In genomic region chr6:33420493-33421343, GRCh38 we compare ENCODE assay signal across 1 cellular context.
TF ChIP-seq lines count a peak whose summit lies in the region.

No MANE protein-coding gene starts in this region.

TF ChIP-seq in K562, 482 proteins besides CTCF, POLR2A, EP300 and RAD21 (continues in another document):
- no peak for TF ChIP-seq PREB (CRISPR knock-in tag; IDR thresholded peaks at IDR 0.05)
- no peak for TF ChIP-seq HEY1 (CRISPR knock-in tag; IDR thresholded peaks at IDR 0.05; ENCODE audit: borderline replicate concordance)
- TF ChIP-seq ZNF408 (CRISPR knock-in tag; IDR thresholded peaks at IDR 0.05; ENCODE audit: low read depth) = no peak
- TF ChIP-seq MBD2 (IDR thresholded peaks at IDR 0.05; ENCODE audit: borderline replicate concordance, low read depth) = no peak; the same call in 1 of the 2 replicates
- no peak for TF ChIP-seq ZNF586 (CRISPR knock-in tag; conservative IDR thresholded peaks at IDR 0.05)
- TF ChIP-seq HCFC1 (IDR thresholded peaks at IDR 0.05; ENCODE audit: low read depth, low read length) = peak; percentile 74
- no peak for TF ChIP-seq LARP7 (IDR thresholded peaks at IDR 0.05)
- TF ChIP-seq TGIF2 (CRISPR knock-in tag; IDR thresholded peaks at IDR 0.05) = no peak
- TF ChIP-seq MTA1 (IDR thresholded peaks at IDR 0.05; ENCODE audit: borderline replicate concordance) = peak; percentile 72
- no peak for TF ChIP-seq THAP7 (CRISPR knock-in tag; IDR thresholded peaks at IDR 0.05)
- no peak for TF ChIP-seq FOS (IDR thresholded peaks at IDR 0.05; ENCODE audit: extremely low read depth, insufficient read length)
- no peak for TF ChIP-seq ZNF79 (CRISPR knock-in tag; IDR thresholded peaks at IDR 0.05; ENCODE audit: low read depth)
- no peak for TF ChIP-seq ESRRB (CRISPR knock-in tag; IDR thresholded peaks at IDR 0.05; ENCODE audit: borderline replicate concordance)
- TF ChIP-seq ADNP (tag; IDR thresholded peaks at IDR 0.05) = no peak
- TF ChIP-seq ZNF12 (CRISPR knock-in tag; IDR thresholded peaks at IDR 0.05) = no peak
- TF ChIP-seq GABPA (tag; conservative IDR thresholded peaks at IDR 0.05; ENCODE audit: low read depth) = peak; percentile 75
- TF ChIP-seq SAP30 (IDR thresholded peaks at IDR 0.05; ENCODE audit: borderline replicate concordance, insufficient read depth, low read depth, low read length, poor library complexity, severe bottlenecking) = no peak
- no peak for TF ChIP-seq ZKSCAN1 (IDR thresholded peaks at IDR 0.05; ENCODE audit: low read depth, low read length)
- TF ChIP-seq PML (IDR thresholded peaks at IDR 0.05; ENCODE audit: low read length) = no peak
- peak; percentile 31 for TF ChIP-seq ARHGAP35 (IDR thresholded peaks at IDR 0.05; ENCODE audit: partially characterized antibody)
- peak; percentile 58 for TF ChIP-seq OTX1 (CRISPR knock-in tag; IDR thresholded peaks at IDR 0.05)
- TF ChIP-seq CBX3 (IDR thresholded peaks at IDR 0.05; ENCODE audit: borderline replicate concordance in 1 of 2, low read length in 2 of 2) = peak in 1 of 2 experiments; percentile 98; a peak in 2 of 3 replicates
- no peak for TF ChIP-seq MTA2 (IDR thresholded peaks at IDR 0.05; ENCODE audit: low read depth)
- TF ChIP-seq ZFP36 (IDR thresholded peaks at IDR 0.05; ENCODE audit: low read depth, low read length, partially characterized antibody) = no peak
- TF ChIP-seq FOXA1 (IDR thresholded peaks at IDR 0.05; ENCODE audit: borderline replicate concordance) = no peak
- no peak for TF ChIP-seq MEIS2 (IDR thresholded peaks at IDR 0.05; ENCODE audit: partially characterized antibody)
- no peak for TF ChIP-seq BACH1 (tag; IDR thresholded peaks at IDR 0.05)
- TF ChIP-seq ARID2 (IDR thresholded peaks at IDR 0.05) = no peak; the same call in 1 of the 2 replicates
- TF ChIP-seq RBFOX2 (IDR thresholded peaks at IDR 0.05; ENCODE audit: low read depth, low read length) = no peak
- no peak for TF ChIP-seq POLR2AphosphoS5 (IDR thresholded peaks at IDR 0.05; ENCODE audit: control insufficient read depth, insufficient read depth, low read depth, low read length)
- no peak for TF ChIP-seq CEBPG (CRISPR knock-in tag; IDR thresholded peaks at IDR 0.05)
- TF ChIP-seq CEBPG (tag; conservative IDR thresholded peaks at IDR 0.05 in 1 of 2, IDR thresholded peaks at IDR 0.05 in 1 of 2) = no peak
- TF ChIP-seq ZFPM2 (CRISPR knock-in tag; IDR thresholded peaks at IDR 0.05) = no peak
- no peak for TF ChIP-seq FOXK1 (CRISPR knock-in tag; IDR thresholded peaks at IDR 0.05; ENCODE audit: borderline replicate concordance)
- TF ChIP-seq, protein P1, sequence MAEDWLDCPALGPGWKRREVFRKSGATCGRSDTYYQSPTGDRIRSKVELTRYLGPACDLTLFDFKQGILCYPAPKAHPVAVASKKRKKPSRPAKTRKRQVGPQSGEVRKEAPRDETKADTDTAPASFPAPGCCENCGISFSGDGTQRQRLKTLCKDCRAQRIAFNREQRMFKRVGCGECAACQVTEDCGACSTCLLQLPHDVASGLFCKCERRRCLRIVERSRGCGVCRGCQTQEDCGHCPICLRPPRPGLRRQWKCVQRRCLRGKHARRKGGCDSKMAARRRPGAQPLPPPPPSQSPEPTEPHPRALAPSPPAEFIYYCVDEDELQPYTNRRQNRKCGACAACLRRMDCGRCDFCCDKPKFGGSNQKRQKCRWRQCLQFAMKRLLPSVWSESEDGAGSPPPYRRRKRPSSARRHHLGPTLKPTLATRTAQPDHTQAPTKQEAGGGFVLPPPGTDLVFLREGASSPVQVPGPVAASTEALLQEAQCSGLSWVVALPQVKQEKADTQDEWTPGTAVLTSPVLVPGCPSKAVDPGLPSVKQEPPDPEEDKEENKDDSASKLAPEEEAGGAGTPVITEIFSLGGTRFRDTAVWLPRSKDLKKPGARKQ (CRISPR knock-in tag; IDR thresholded peaks at IDR 0.05) = no peak
- TF ChIP-seq ZKSCAN3 (CRISPR knock-in tag; IDR thresholded peaks at IDR 0.05) = no peak
- TF ChIP-seq E2F3 (CRISPR knock-in tag; IDR thresholded peaks at IDR 0.05) = no peak
- TF ChIP-seq NFYB (IDR thresholded peaks at IDR 0.05; ENCODE audit: extremely low read depth, insufficient read length) = no peak
- no peak for TF ChIP-seq POLR2G (IDR thresholded peaks at IDR 0.05; ENCODE audit: low read depth, low read length)
- no peak for TF ChIP-seq ZNF764 (CRISPR knock-in tag; IDR thresholded peaks at IDR 0.05; ENCODE audit: low read depth)
- no peak for TF ChIP-seq RB1 (IDR thresholded peaks at IDR 0.05; ENCODE audit: low read depth)
- no peak for TF ChIP-seq ZBTB1 (CRISPR knock-in tag; IDR thresholded peaks at IDR 0.05; ENCODE audit: borderline replicate concordance, low read depth)
- TF ChIP-seq MYC (IDR thresholded peaks at IDR 0.05; ENCODE audit: low read depth, low read length) = 0 out of 2 replicates have a peak, but pooled peaks have one; percentile 49
- TF ChIP-seq MYC (CRISPR knock-in tag; IDR thresholded peaks at IDR 0.05; ENCODE audit: borderline replicate concordance, low read depth) = no peak
- TF ChIP-seq ILF3 (IDR thresholded peaks at IDR 0.05; ENCODE audit: borderline replicate concordance) = no peak
- peak; percentile 52; the same call in 1 of the 2 replicates for TF ChIP-seq TRIM28 (IDR thresholded peaks at IDR 0.05)
- TF ChIP-seq GTF2A2 (tag; IDR thresholded peaks at IDR 0.05) = no peak
- no peak for TF ChIP-seq REST (CRISPR knock-in tag; IDR thresholded peaks at IDR 0.05; ENCODE audit: low read depth)
- TF ChIP-seq, protein P2, sequence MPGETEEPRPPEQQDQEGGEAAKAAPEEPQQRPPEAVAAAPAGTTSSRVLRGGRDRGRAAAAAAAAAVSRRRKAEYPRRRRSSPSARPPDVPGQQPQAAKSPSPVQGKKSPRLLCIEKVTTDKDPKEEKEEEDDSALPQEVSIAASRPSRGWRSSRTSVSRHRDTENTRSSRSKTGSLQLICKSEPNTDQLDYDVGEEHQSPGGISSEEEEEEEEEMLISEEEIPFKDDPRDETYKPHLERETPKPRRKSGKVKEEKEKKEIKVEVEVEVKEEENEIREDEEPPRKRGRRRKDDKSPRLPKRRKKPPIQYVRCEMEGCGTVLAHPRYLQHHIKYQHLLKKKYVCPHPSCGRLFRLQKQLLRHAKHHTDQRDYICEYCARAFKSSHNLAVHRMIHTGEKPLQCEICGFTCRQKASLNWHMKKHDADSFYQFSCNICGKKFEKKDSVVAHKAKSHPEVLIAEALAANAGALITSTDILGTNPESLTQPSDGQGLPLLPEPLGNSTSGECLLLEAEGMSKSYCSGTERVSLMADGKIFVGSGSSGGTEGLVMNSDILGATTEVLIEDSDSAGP (CRISPR knock-in tag; IDR thresholded peaks at IDR 0.05) = no peak
- TF ChIP-seq BMI1 (IDR thresholded peaks at IDR 0.05; ENCODE audit: low read length) = 0 out of 2 replicates have a peak, but pooled peaks have one; percentile 7
- TF ChIP-seq ZNF644 (tag; IDR thresholded peaks at IDR 0.05; ENCODE audit: low read depth) = no peak
- TF ChIP-seq, protein P3, sequence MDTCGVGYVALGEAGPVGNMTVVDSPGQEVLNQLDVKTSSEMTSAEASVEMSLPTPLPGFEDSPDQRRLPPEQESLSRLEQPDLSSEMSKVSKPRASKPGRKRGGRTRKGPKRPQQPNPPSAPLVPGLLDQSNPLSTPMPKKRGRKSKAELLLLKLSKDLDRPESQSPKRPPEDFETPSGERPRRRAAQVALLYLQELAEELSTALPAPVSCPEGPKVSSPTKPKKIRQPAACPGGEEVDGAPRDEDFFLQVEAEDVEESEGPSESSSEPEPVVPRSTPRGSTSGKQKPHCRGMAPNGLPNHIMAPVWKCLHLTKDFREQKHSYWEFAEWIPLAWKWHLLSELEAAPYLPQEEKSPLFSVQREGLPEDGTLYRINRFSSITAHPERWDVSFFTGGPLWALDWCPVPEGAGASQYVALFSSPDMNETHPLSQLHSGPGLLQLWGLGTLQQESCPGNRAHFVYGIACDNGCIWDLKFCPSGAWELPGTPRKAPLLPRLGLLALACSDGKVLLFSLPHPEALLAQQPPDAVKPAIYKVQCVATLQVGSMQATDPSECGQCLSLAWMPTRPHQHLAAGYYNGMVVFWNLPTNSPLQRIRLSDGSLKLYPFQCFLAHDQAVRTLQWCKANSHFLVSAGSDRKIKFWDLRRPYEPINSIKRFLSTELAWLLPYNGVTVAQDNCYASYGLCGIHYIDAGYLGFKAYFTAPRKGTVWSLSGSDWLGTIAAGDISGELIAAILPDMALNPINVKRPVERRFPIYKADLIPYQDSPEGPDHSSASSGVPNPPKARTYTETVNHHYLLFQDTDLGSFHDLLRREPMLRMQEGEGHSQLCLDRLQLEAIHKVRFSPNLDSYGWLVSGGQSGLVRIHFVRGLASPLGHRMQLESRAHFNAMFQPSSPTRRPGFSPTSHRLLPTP (IDR thresholded peaks at IDR 0.05; ENCODE audit: borderline replicate concordance, extremely low read depth, insufficient read length) = no peak
- no peak for TF ChIP-seq TFAP4 (CRISPR knock-in tag; IDR thresholded peaks at IDR 0.05; ENCODE audit: borderline replicate concordance)
- TF ChIP-seq, protein P4, sequence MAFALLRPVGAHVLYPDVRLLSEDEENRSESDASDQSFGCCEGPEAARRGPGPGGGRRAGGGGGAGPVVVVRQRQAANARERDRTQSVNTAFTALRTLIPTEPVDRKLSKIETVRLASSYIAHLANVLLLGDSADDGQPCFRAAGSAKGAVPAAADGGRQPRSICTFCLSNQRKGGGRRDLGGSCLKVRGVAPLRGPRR (CRISPR knock-in tag; IDR thresholded peaks at IDR 0.05) = no peak
- TF ChIP-seq SP1 (CRISPR knock-in tag; IDR thresholded peaks at IDR 0.05) = 0 out of 2 replicates have a peak, but pooled peaks have one; percentile 21
- TF ChIP-seq EHMT2 (IDR thresholded peaks at IDR 0.05) = peak; percentile 95
- TF ChIP-seq STAT5B (CRISPR knock-in tag; IDR thresholded peaks at IDR 0.05) = no peak
